ENCODE assay signal across 14 cellular contexts in the genomic region with DNA sequence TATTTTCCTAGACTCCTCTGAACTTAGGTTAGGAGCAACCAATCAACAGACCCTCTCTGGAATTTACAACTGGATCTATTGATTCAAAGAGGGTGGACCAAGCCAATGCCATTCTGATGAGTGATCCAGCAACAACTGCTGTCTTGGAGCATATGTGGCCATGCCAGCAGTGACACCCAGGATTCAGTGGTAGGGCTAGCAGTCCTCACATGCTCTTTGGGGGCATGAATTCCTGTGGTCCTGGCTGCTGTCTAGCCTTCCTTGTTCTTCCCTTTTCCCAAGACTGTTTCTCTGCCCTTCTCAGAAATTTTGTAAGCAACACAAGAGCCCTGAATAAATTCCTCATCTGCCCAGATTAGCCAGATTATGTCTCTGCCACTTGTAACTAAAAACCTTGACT.
DNase-seq lines count a peak whose midpoint lies in the region; ATAC-seq and TF ChIP-seq lines count a peak whose summit lies in the region.
"Had no signal": no experiment of that assay in that cellular context is flagged by ENCODE, and none has a peak within 500 bp of the region (broad histone marks: within the 10 kb centered on the region; RNA-seq: fewer than 3 reads in every experiment).

No MANE protein-coding gene starts in this region.

- no peak overlapping the region for H2AK5ac ChIP-seq in mesenchymal stem cell (ENCODE audit: low read length, severe bottlenecking)

- no peak overlapping the region for H3K18ac ChIP-seq in mesenchymal stem cell (ENCODE audit: low read depth in 1 of 2, low read length in 2 of 2)

- no peak overlapping the region for H3K9ac ChIP-seq in mesenchymal stem cell (ENCODE audit: low read length)
- H3K9ac ChIP-seq: BLaER1 had no signal

- TF ChIP-seq POLR2A in vagina (IDR thresholded peaks at IDR 0.05): no peak

- no peak overlapping the region for H3K4ac ChIP-seq in mesenchymal stem cell (ENCODE audit: low read depth in 1 of 2, low read length in 2 of 2)

- no peaks in the 10 kb centered on the region for H3K79me1 ChIP-seq in mesenchymal stem cell (replicated peaks; ENCODE audit: low read length, poor library complexity, severe bottlenecking)

- H2BK12ac ChIP-seq in mesenchymal stem cell (ENCODE audit: low read length in 2 of 2): no peak overlapping the region

- H3K14ac ChIP-seq in mesenchymal stem cell (ENCODE audit: low read length in 2 of 2): peak overlapping the region in 1 of 2 experiments; percentile 65

- H3K4me3 ChIP-seq in mesenchymal stem cell (ENCODE audit: insufficient read depth in 1 of 2, low read depth in 1 of 2, low read length in 2 of 2) (no peak overlapping the region), vagina (no peak overlapping the region)
- H3K4me3 ChIP-seq: A549, BLaER1 had no signal

- no peak for TF ChIP-seq CTCF in vagina (IDR thresholded peaks at IDR 0.05)

- no peak overlapping the region for H3K4me2 ChIP-seq in mesenchymal stem cell (ENCODE audit: low read length, poor library complexity, severe bottlenecking)
- H3K4me2 ChIP-seq: A549, BLaER1 had no signal

- H2BK15ac ChIP-seq in mesenchymal stem cell (ENCODE audit: low read depth, poor library complexity, severe bottlenecking): no peak overlapping the region

- H3K23ac ChIP-seq in mesenchymal stem cell (ENCODE audit: low read length in 2 of 2): peak overlapping the region in 1 of 2 experiments; percentile 83

- H4K8ac ChIP-seq in mesenchymal stem cell (ENCODE audit: low read length): no peak overlapping the region

- H2BK5ac ChIP-seq in mesenchymal stem cell (ENCODE audit: low read depth, low read length, poor library complexity, severe bottlenecking): no peak overlapping the region

- H3K27ac ChIP-seq in mesenchymal stem cell (ENCODE audit: low read length, poor library complexity, severe bottlenecking) (no peak overlapping the region), vagina (no peak overlapping the region)
- H3K27ac ChIP-seq: A549, BLaER1 had no signal

- ATAC-seq in HG03457 (IDR thresholded peaks at IDR 0.05; ENCODE audit: unreplicated experiment): no peak
- ATAC-seq: A549 had no signal

- H3K4me1 ChIP-seq in mesenchymal stem cell (ENCODE audit: control insufficient read depth, insufficient read depth, low read depth, low read length) (no peaks in the 10 kb centered on the region), vagina (no peaks in the 10 kb centered on the region)
- H3K4me1 ChIP-seq: A549, BLaER1, Caco-2 had no signal

- intact Hi-C loops in vagina (cut with DNase I): no loop called here

- DNase-seq in EH (ENCODE audit: low read depth): peak; percentile 42
- peak; percentile 56 for DNase-seq in LHCN-M2 (ENCODE audit: low read depth)
- no peak for DNase-seq in mesenchymal stem cell
- DNase-seq in OCI-M2 (lab: John Stamatoyannopoulos, UW; ENCODE audit: unreplicated experiment): no peak
- no peak for DNase-seq in vagina (ENCODE audit: extremely low spot score in 2 of 2)
- no peak for DNase-seq in NCI-H2171 treated with DMSO at 0.1 percent for 48 hours (lab: John Stamatoyannopoulos, UW)
- DNase-seq: Caco-2; CD8-positive, alpha-beta memory T cell; DND-41; GOT3; H9 had no signal

- H3K36me3 ChIP-seq in mesenchymal stem cell (ENCODE audit: control insufficient read depth in 1 of 2, insufficient read depth in 2 of 2, low read depth in 1 of 2, low read length in 2 of 2) (no peaks in the 10 kb centered on the region), vagina (no peaks in the 10 kb centered on the region)
- H3K36me3 ChIP-seq: BLaER1 had no signal

- peak overlapping the region; percentile 7 for H4K91ac ChIP-seq in mesenchymal stem cell (ENCODE audit: low read length)

- H3K27me3 ChIP-seq in mesenchymal stem cell (ENCODE audit: control insufficient read depth in 1 of 2, insufficient read depth in 1 of 2, low read length in 2 of 2) (peaks cover 4 to 5% of the 10 kb centered on the region in 2 experiments), vagina (no peaks in the 10 kb centered on the region)
- H3K27me3 ChIP-seq: BLaER1 had no signal

- H2AFZ ChIP-seq in mesenchymal stem cell (ENCODE audit: low read depth, low read length): no peak overlapping the region

- H3K9me3 ChIP-seq in mesenchymal stem cell (ENCODE audit: control insufficient read depth, low read length): no peaks in the 10 kb centered on the region
- H3K9me3 ChIP-seq in vagina: no peaks in the 10 kb centered on the region
- H3K9me3 ChIP-seq: A549, Caco-2 had no signal

- no peak overlapping the region for H2BK120ac ChIP-seq in mesenchymal stem cell (ENCODE audit: low read depth, low read length)

Comparison
In these comparisons a context has a peak if more than half of its experiments do, and no peak if none do; other contexts are left out.
1. DNase-seq: peak in EH (single experiment) and LHCN-M2 (single experiment); none in mesenchymal stem cell (single experiment), OCI-M2 (single experiment), vagina (0 of 2) and NCI-H2171 treated with DMSO at 0.1 percent for 48 hours (single experiment).